8 cellular contexts compared by ENCODE assay signal in genomic region chr1:6358757-6359567, GRCh38. TPM values are rescaled to one million over a fixed set of nuclear protein-coding genes. Genes with fewer than 3 reads are reported as not detected.
DNase-seq lines count a peak whose midpoint lies in the region; ATAC-seq and TF ChIP-seq lines count a peak whose summit lies in the region.

No MANE protein-coding gene starts in this region.

- H2BK120ac ChIP-seq in mesenchymal stem cell (ENCODE audit: low read depth, low read length) = peak overlapping the region; percentile 84

- H3K9me3 Mint-ChIP-seq in central memory CD8-positive, alpha-beta T cell = no peaks in the 10 kb centered on the region

- peak overlapping the region; percentile 86 to 92 for H3K18ac ChIP-seq in mesenchymal stem cell (ENCODE audit: low read depth in 1 of 2, low read length in 2 of 2)

- H3K27me3 ChIP-seq in SK-N-SH (ENCODE audit: insufficient read depth) (no peaks in the 10 kb centered on the region), mesenchymal stem cell (ENCODE audit: control insufficient read depth in 1 of 2, insufficient read depth in 1 of 2, low read length in 2 of 2) (no peaks in the 10 kb centered on the region), tibial nerve (no peaks in the 10 kb centered on the region)

- peaks cover 4% of the 10 kb centered on the region for H3F3A ChIP-seq in SK-N-SH (replicated peaks; ENCODE audit: insufficient read depth)

- peak overlapping the region; percentile 69 to 79 for H3K27ac ChIP-seq in SK-N-SH (ENCODE audit: low read depth in 2 of 2, low read length in 1 of 2)
- H3K27ac ChIP-seq in mesenchymal stem cell (ENCODE audit: low read length, poor library complexity, severe bottlenecking) = peak overlapping the region; percentile 33
- H3K27ac ChIP-seq in tibial nerve = peak overlapping the region; percentile 65 to 87 (median 84)

- H3K36me3 Mint-ChIP-seq in central memory CD8-positive, alpha-beta T cell (ENCODE audit: insufficient read depth) = peaks cover 7% of the 10 kb centered on the region

- CTCF ChIA-PET in SK-N-SH (lab: Yijun Ruan, JAX) = interaction anchor here (0.7 to 11.1 kb wide), 21 partner anchors 8 to 121 kb away, joined by 3 to 123 read pairs (median 5); partner anchors contain the start of gene ACOT7

- peak overlapping the region; percentile 70 to 85 for H2BK12ac ChIP-seq in mesenchymal stem cell (ENCODE audit: low read length in 2 of 2)

- no peaks in the 10 kb centered on the region for H3K9me3 ChIP-seq in SK-N-SH
- H3K9me3 ChIP-seq in mesenchymal stem cell (ENCODE audit: control insufficient read depth, low read length) = no peaks in the 10 kb centered on the region
- no peaks in the 10 kb centered on the region for H3K9me3 ChIP-seq in tibial nerve

- H4K91ac ChIP-seq in mesenchymal stem cell (ENCODE audit: low read length) = peak overlapping the region; percentile 95

- H3K4me3 ChIP-seq in AG10803 (ENCODE audit: low read length) (no peak overlapping the region), SK-N-SH (ENCODE audit: low read depth in 2 of 2, low read length in 1 of 2) (no peak overlapping the region), mesenchymal stem cell (ENCODE audit: insufficient read depth in 1 of 2, low read depth in 1 of 2, low read length in 2 of 2) (peak overlapping the region in 1 of 2 experiments; percentile 35), tibial nerve (no peak overlapping the region)

- peak overlapping the region; percentile 97 for H4K8ac ChIP-seq in mesenchymal stem cell (ENCODE audit: low read length)

- DNase-seq in AG10803 (ENCODE audit: low read depth) (peak; percentile 79), SK-N-SH (peak; percentile 75), mesenchymal stem cell (peak; percentile 93), tibial nerve (ENCODE audit: low spot score in 2 of 2) (no peak), NCI-H1417 (lab: John Stamatoyannopoulos, UW) (no peak)
- peak in 1 of 2 donors; percentile 28 for DNase-seq in central memory CD8-positive, alpha-beta T cell (ENCODE audit: low spot score in 2 of 2)

- TF ChIP-seq CTCF in AG10803 (conservative IDR thresholded peaks at IDR 0.05; ENCODE audit: low read length) (no peak), SK-N-SH (IDR thresholded peaks at IDR 0.05) (no peak), tibial nerve (IDR thresholded peaks at IDR 0.05) (no peak)

- no peak for TF ChIP-seq POLR2A in tibial nerve (IDR thresholded peaks at IDR 0.05)

- H2BK15ac ChIP-seq in mesenchymal stem cell (ENCODE audit: low read depth, poor library complexity, severe bottlenecking) = peak overlapping the region; percentile 95

- H3K4me1 ChIP-seq in SK-N-SH (ENCODE audit: control insufficient read depth in 1 of 2, insufficient read depth in 2 of 2, low read depth in 1 of 2, low read length in 1 of 2) = peaks cover 10 to 72% of the 10 kb centered on the region in 2 experiments
- H3K4me1 ChIP-seq in mesenchymal stem cell (ENCODE audit: control insufficient read depth, insufficient read depth, low read depth, low read length) = peaks cover 32% of the 10 kb centered on the region
- peaks cover 3 to 46% (median 21%) of the 10 kb centered on the region in 4 donors for H3K4me1 ChIP-seq in tibial nerve

- H3K36me3 ChIP-seq in SK-N-SH (replicated peaks in 1 of 2; ENCODE audit: control insufficient read depth in 1 of 2, insufficient read depth in 2 of 2, low read length in 1 of 2) (no peaks in the 10 kb centered on the region), mesenchymal stem cell (ENCODE audit: control insufficient read depth in 1 of 2, insufficient read depth in 2 of 2, low read depth in 1 of 2, low read length in 2 of 2) (peaks cover 0 to 3% of the 10 kb centered on the region in 2 experiments), tibial nerve (no peaks in the 10 kb centered on the region)

- H4K20me1 ChIP-seq in SK-N-SH (ENCODE audit: insufficient read depth) = 0 out of 2 replicates have a peak, but pooled peaks cover 14% of the 10 kb centered on the region

- no peaks in the 10 kb centered on the region for H3K27me3 Mint-ChIP-seq in central memory CD8-positive, alpha-beta T cell

- peak overlapping the region; percentile 45 to 52 for H3K4ac ChIP-seq in mesenchymal stem cell (ENCODE audit: low read depth in 1 of 2, low read length in 2 of 2)

- peak overlapping the region; percentile 95 for H3K27ac Mint-ChIP-seq in central memory CD8-positive, alpha-beta T cell (ENCODE audit: low read depth)

- H3K4me2 ChIP-seq in SK-N-SH (peak overlapping the region; percentile 80), mesenchymal stem cell (ENCODE audit: low read length, poor library complexity, severe bottlenecking) (no peak overlapping the region)

- H3K79me1 ChIP-seq in mesenchymal stem cell (replicated peaks; ENCODE audit: low read length, poor library complexity, severe bottlenecking) = peaks cover 32% of the 10 kb centered on the region

- WGBS in SK-N-SH (ENCODE audit: low lambda C conversion rate) = 62% methylated on average over 8 of the region's 15 CpGs
- WGBS in mesenchymal stem cell = 75% methylated on average over 13 of the region's 15 CpGs
- 41% methylated on average over 12 to 13 of the region's 15 CpGs for WGBS in tibial nerve, 2 donors

- peak overlapping the region in 1 of 2 experiments; percentile 23 for H3K23ac ChIP-seq in mesenchymal stem cell (ENCODE audit: low read length in 2 of 2)

- peak overlapping the region; percentile 40 for H2AK5ac ChIP-seq in mesenchymal stem cell (ENCODE audit: low read length, severe bottlenecking)

- TF ChIP-seq EP300 in SK-N-SH (IDR thresholded peaks at IDR 0.05; ENCODE audit: borderline replicate concordance in 1 of 2, low read depth in 1 of 2, low read length in 1 of 2) (no peak), tibial nerve (IDR thresholded peaks at IDR 0.05) (no peak)

- H3K9me2 ChIP-seq in SK-N-SH = no peaks in the 10 kb centered on the region

- peak overlapping the region; percentile 66 for H3K4me3 Mint-ChIP-seq in central memory CD8-positive, alpha-beta T cell

- H2AFZ ChIP-seq in SK-N-SH (ENCODE audit: low read depth) = peak overlapping the region; percentile 70; the same call in 1 of the 2 replicates
- peak overlapping the region; percentile 1 for H2AFZ ChIP-seq in mesenchymal stem cell (ENCODE audit: low read depth, low read length)

- ATAC-seq in GM19328 (IDR thresholded peaks at IDR 0.05; ENCODE audit: unreplicated experiment) (peak; percentile 18), GM18873 (IDR thresholded peaks at IDR 0.05; ENCODE audit: low FRiP score, unreplicated experiment) (no peak)
- peak; percentile 68 for ATAC-seq in central memory CD8-positive, alpha-beta T cell (replicated peaks; ENCODE audit: extremely low read depth, poor library complexity, severe bottlenecking)

- peak overlapping the region in 1 of 2 experiments; percentile 0 for H3K14ac ChIP-seq in mesenchymal stem cell (ENCODE audit: low read length in 2 of 2)

- peaks cover 31% of the 10 kb centered on the region for H3K4me1 Mint-ChIP-seq in central memory CD8-positive, alpha-beta T cell

- TF ChIP-seq RAD21 in SK-N-SH (IDR thresholded peaks at IDR 0.05; ENCODE audit: low read length) = no peak

- H3K79me2 ChIP-seq in SK-N-SH (ENCODE audit: insufficient read depth) = peaks cover 55% of the 10 kb centered on the region; the same call in 1 of the 2 replicates

- H2BK5ac ChIP-seq in mesenchymal stem cell (ENCODE audit: low read depth, low read length, poor library complexity, severe bottlenecking) = no peak overlapping the region

- POLR2A ChIA-PET in SK-N-SH (lab: Yijun Ruan, JAX) = interaction anchor here (1.2 kb wide), 1 partner anchor 8 kb away, joined by 3 read pairs; no protein-coding TSS in a partner anchor

- H3K9ac ChIP-seq in SK-N-SH = peak overlapping the region; percentile 49; the same call in 1 of the 2 replicates
- peak overlapping the region; percentile 86 for H3K9ac ChIP-seq in mesenchymal stem cell (ENCODE audit: low read length)

TF ChIP-seq in SK-N-SH, 30 proteins besides CTCF, POLR2A, EP300 and RAD21 (continues in another document):
- TF ChIP-seq FOSL2 (IDR thresholded peaks at IDR 0.05; ENCODE audit: borderline replicate concordance, low read depth) (no peak), ZBTB33 (IDR thresholded peaks at IDR 0.05; ENCODE audit: borderline replicate concordance, low read depth) (no peak), TEAD4 (IDR thresholded peaks at IDR 0.05; ENCODE audit: borderline replicate concordance, insufficient read depth) (no peak), GABPA (IDR thresholded peaks at IDR 0.05; ENCODE audit: low read depth) (no peak), EZH2phosphoT487 (IDR thresholded peaks at IDR 0.05; ENCODE audit: borderline replicate concordance, low read depth) (no peak)

RNA-seq across cellular contexts. Expression of gene ACOT7, which starts 34.6 kb away (rescaled TPM):
- 225 and 289 TPM in 2 replicates for polyA plus RNA-seq in SK-N-SH (2012; rRNA removed)
- 134 and 197 TPM in 2 replicates for polyA plus RNA-seq in SK-N-SH (2012; cell fraction: cytosol; rRNA removed)
- polyA plus RNA-seq in SK-N-SH (2012; cell fraction: nucleus; rRNA removed) = 168 and 199 TPM in 2 replicates
- polyA plus RNA-seq in mesenchymal stem cell (2013, experiment 1 of 2) = 67.2 TPM
- 69.0 TPM for polyA plus RNA-seq in mesenchymal stem cell (2013, experiment 2 of 2)
- 10 to 100 TPM; 18.6 to 29.4 (median 23.2) TPM for total RNA-seq in tibial nerve

Comparison
In these comparisons a context has a peak if more than half of its experiments do, and no peak if none do; other contexts are left out.
1. DNase-seq: peak in AG10803 (single experiment), SK-N-SH (single experiment) and mesenchymal stem cell (single experiment); none in tibial nerve (0 of 2) and NCI-H1417 (0 of 3).
2. H3K27ac ChIP-seq: peak in every context shown above with its lines; median percentile 84 in tibial nerve; 74 in SK-N-SH; 33 in mesenchymal stem cell.